8 cellular contexts compared by ENCODE assay signal in genomic region chr17:78250891-78251772, GRCh38. TPM values are rescaled to one million over a fixed set of nuclear protein-coding genes. Genes with fewer than 3 reads are reported as not detected.
DNase-seq lines count a peak whose midpoint lies in the region; ATAC-seq and TF ChIP-seq lines count a peak whose summit lies in the region.

No MANE protein-coding gene starts in this region.

- H3K27me3 Mint-ChIP-seq in H9 (ENCODE audit: low read depth) (peaks cover 1% of the 10 kb centered on the region; the same call in 1 of the 2 replicates), progenitor cell of endocrine pancreas (peaks cover 4% of the 10 kb centered on the region)
- H3K27me3 Mint-ChIP-seq in activated naive CD8-positive, alpha-beta T cell treated with anti-CD3 and anti-CD28 coated beads, Interleukin-2, amount 10 ng/mL, durations not matched to agents 7 days and 5 days = peaks cover 17% of the 10 kb centered on the region

- H3K56ac ChIP-seq in H9 (ENCODE audit: insufficient read length, low read depth, low read length) = no peak overlapping the region

- H3K4ac ChIP-seq in H9 (ENCODE audit: low read depth, low read length) = no peak overlapping the region

- H4K20me1 ChIP-seq in H9 (ENCODE audit: control insufficient read depth, insufficient read depth, insufficient read length) = no peaks in the 10 kb centered on the region

- no peak overlapping the region; a peak in 2 of 5 replicates for H3K4me3 Mint-ChIP-seq in H9
- peak overlapping the region; percentile 71 for H3K4me3 Mint-ChIP-seq in activated naive CD8-positive, alpha-beta T cell treated with anti-CD3 and anti-CD28 coated beads, Interleukin-2, amount 10 ng/mL, durations not matched to agents 7 days and 5 days
- H3K4me3 Mint-ChIP-seq in progenitor cell of endocrine pancreas (ENCODE audit: low read depth) = no peak overlapping the region

- intact Hi-C loops in cardiac septum (cut with DNase I) = loop anchor here (2.0 kb wide), 2 partner anchors 138 to 170 kb away; no protein-coding TSS in a partner anchor

- H3K27ac Mint-ChIP-seq in H9 (peak overlapping the region in 1 of 3 experiments; percentile 34; a peak in 1 of 7 replicates), progenitor cell of endocrine pancreas (no peak overlapping the region)
- peak overlapping the region; percentile 51 for H3K27ac Mint-ChIP-seq in activated naive CD8-positive, alpha-beta T cell treated with anti-CD3 and anti-CD28 coated beads, Interleukin-2, amount 10 ng/mL, durations not matched to agents 7 days and 5 days

- no peak overlapping the region for H2AFZ ChIP-seq in H9 (ENCODE audit: low read length)

- no peak overlapping the region for H2BK15ac ChIP-seq in H9 (ENCODE audit: low read depth, low read length)

- no peak overlapping the region for H2BK12ac ChIP-seq in H9 (ENCODE audit: insufficient read length, low read depth, low read length)

- H3K14ac ChIP-seq in H9 (ENCODE audit: insufficient read depth, low read length) = no peak overlapping the region

- H3K79me1 ChIP-seq in H9 (ENCODE audit: insufficient read depth, low read depth, low read length, poor library complexity, severe bottlenecking) = no peaks in the 10 kb centered on the region

- POLR2A ChIA-PET in activated naive CD8-positive, alpha-beta T cell treated with anti-CD3 and anti-CD28 coated beads, Interleukin-2, amount 10 ng/mL, durations not matched to agents 7 days and 5 days (lab: Charles Lee) = interaction anchor here (0.8 to 2.2 kb wide), 4 partner anchors 8 to 170 kb away, joined by 3 to 8 read pairs (median 3); partner anchors contain the start of gene SOCS3

- H4K91ac ChIP-seq in H9 (ENCODE audit: insufficient read length, low read depth, low read length) = no peak overlapping the region

- H3K9me3 ChIP-seq in H9 (ENCODE audit: control insufficient read depth, low read depth, low read length) = no peaks in the 10 kb centered on the region

- H3K4me1 Mint-ChIP-seq in H9 (peaks cover 18 to 41% of the 10 kb centered on the region in 2 experiments), progenitor cell of endocrine pancreas (ENCODE audit: low read depth) (peaks cover 7% of the 10 kb centered on the region)
- peaks cover 30% of the 10 kb centered on the region for H3K4me1 Mint-ChIP-seq in activated naive CD8-positive, alpha-beta T cell treated with anti-CD3 and anti-CD28 coated beads, Interleukin-2, amount 10 ng/mL, durations not matched to agents 7 days and 5 days

- H3K9me3 Mint-ChIP-seq in H9 (peaks cover 3% of the 10 kb centered on the region in 2 experiments; a peak in 2 of 5 replicates), progenitor cell of endocrine pancreas (ENCODE audit: low read depth) (no peaks in the 10 kb centered on the region)
- no peaks in the 10 kb centered on the region for H3K9me3 Mint-ChIP-seq in activated naive CD8-positive, alpha-beta T cell treated with anti-CD3 and anti-CD28 coated beads, Interleukin-2, amount 10 ng/mL, durations not matched to agents 7 days and 5 days

- H3K23me2 ChIP-seq in H9 (ENCODE audit: insufficient read length, low read depth, low read length, poor library complexity, severe bottlenecking) = no peaks in the 10 kb centered on the region

- H3K4me1 ChIP-seq in H9 (ENCODE audit: insufficient read depth, low read length) = peaks cover 3% of the 10 kb centered on the region; the same call in 1 of the 2 replicates

- no peak overlapping the region for H2AK5ac ChIP-seq in H9 (ENCODE audit: insufficient read length, low read length)

- TF ChIP-seq CTCF in H9 (conservative IDR thresholded peaks at IDR 0.05) = peak; percentile 100
- TF ChIP-seq CTCF in progenitor cell of endocrine pancreas (IDR thresholded peaks at IDR 0.05; ENCODE audit: unreplicated experiment) = peak; percentile 100

- peak; percentile 82 for DNase-seq in DMS53 treated with DMSO at 0.1 percent for 48 hours (lab: John Stamatoyannopoulos, UW; ENCODE audit: unreplicated experiment)
- DNase-seq in H9 = peak; percentile 96
- DNase-seq in NCI-H1436 treated with DMSO at 0.1 percent for 48 hours (lab: John Stamatoyannopoulos, UW) = peak; percentile 67
- DNase-seq in SW 1271 (lab: John Stamatoyannopoulos, UW) = peak; percentile 66 to 83
- DNase-seq in activated naive CD8-positive, alpha-beta T cell treated with anti-CD3 and anti-CD28 coated beads, Interleukin-2, amount 10 ng/mL, durations not matched to agents 7 days and 5 days = peak; percentile 89
- DNase-seq in cardiac septum (ENCODE audit: low spot score) = peak; percentile 95
- DNase-seq in progenitor cell of endocrine pancreas (ENCODE audit: low spot score, unreplicated experiment) = peak; percentile 87
- DNase-seq in ureter (ENCODE audit: low spot score) = peak; percentile 86

- no CpG with 5 or more reads among the region's 27 CpGs for WGBS in H9 (ENCODE audit: extremely low coverage, insufficient read length, low lambda C conversion rate)

- H3K4me2 ChIP-seq in H9 (ENCODE audit: insufficient read depth, insufficient read length, low read length) = no peak overlapping the region

- no peak overlapping the region for H3K18ac ChIP-seq in H9 (ENCODE audit: insufficient read length, low read depth, low read length)

- H3K36me3 Mint-ChIP-seq in H9 (ENCODE audit: insufficient read depth in 1 of 3, low read depth in 3 of 3) (no peaks in the 10 kb centered on the region), progenitor cell of endocrine pancreas (ENCODE audit: insufficient read depth) (no peaks in the 10 kb centered on the region)
- no peaks in the 10 kb centered on the region for H3K36me3 Mint-ChIP-seq in activated naive CD8-positive, alpha-beta T cell treated with anti-CD3 and anti-CD28 coated beads, Interleukin-2, amount 10 ng/mL, durations not matched to agents 7 days and 5 days

- H2BK120ac ChIP-seq in H9 (ENCODE audit: low read depth, low read length, poor library complexity, severe bottlenecking) = no peak overlapping the region

- H3K27me3 ChIP-seq in H9 (ENCODE audit: insufficient read depth, low read length) = no peaks in the 10 kb centered on the region

- H2BK5ac ChIP-seq in H9 (ENCODE audit: insufficient read length, low read length) = no peak overlapping the region

- H3K23ac ChIP-seq in H9 (ENCODE audit: insufficient read length, low read depth, low read length) = no peak overlapping the region

- peak; percentile 54 for ATAC-seq in activated naive CD8-positive, alpha-beta T cell treated with anti-CD3 and anti-CD28 coated beads, Interleukin-2, amount 10 ng/mL, durations not matched to agents 7 days and 5 days (ENCODE audit: low read depth)

- H4K8ac ChIP-seq in H9 (replicated peaks; ENCODE audit: insufficient read length, low read depth, low read length) = no peak overlapping the region

- H3K79me2 ChIP-seq in H9 (ENCODE audit: insufficient read depth, low read length) = no peaks in the 10 kb centered on the region

- no peak overlapping the region for H3T11ph ChIP-seq in H9 (ENCODE audit: low read length)

- no peak overlapping the region for H2BK20ac ChIP-seq in H9 (ENCODE audit: low read depth, low read length, poor library complexity, severe bottlenecking)

- no peak overlapping the region for H3K9ac ChIP-seq in H9 (ENCODE audit: extremely low read depth, insufficient read length, low read length)

- no peak overlapping the region for H4K5ac ChIP-seq in H9 (ENCODE audit: insufficient read length, low read depth, low read length)

- H3K27ac ChIP-seq in H9 (ENCODE audit: insufficient read length, low read depth, low read length) = no peak overlapping the region

RNA-seq across cellular contexts. Expression of gene TMEM235, which starts 19.7 kb away (rescaled TPM):
- total RNA-seq in H9 (2021) = 0.13 and 0.28 TPM in 2 replicates
- not detected for total RNA-seq in activated naive CD8-positive, alpha-beta T cell treated with anti-CD3 and anti-CD28 coated beads, Interleukin-2, amount 10 ng/mL, durations not matched to agents 7 days and 5 days
- total RNA-seq in cardiac septum = not detected
- total RNA-seq in progenitor cell of endocrine pancreas = not detected in 2 replicates
- not detected for total RNA-seq in ureter

RNA-seq across cellular contexts. Expression of gene BIRC5, which starts 37.1 kb away (rescaled TPM):
- total RNA-seq in H9 (2021) (97.8 and 104 TPM in 2 replicates), cardiac septum (0.38 TPM), progenitor cell of endocrine pancreas (28.9 and 30.0 TPM in 2 replicates), ureter (2.0 TPM)
- 10 to 100 TPM; 54.9 to 65.2 TPM for total RNA-seq in activated naive CD8-positive, alpha-beta T cell treated with anti-CD3 and anti-CD28 coated beads, Interleukin-2, amount 10 ng/mL, durations not matched to agents 7 days and 5 days
